Comparison of ENCODE assay signal across 8 cellular contexts in the genomic region with DNA sequence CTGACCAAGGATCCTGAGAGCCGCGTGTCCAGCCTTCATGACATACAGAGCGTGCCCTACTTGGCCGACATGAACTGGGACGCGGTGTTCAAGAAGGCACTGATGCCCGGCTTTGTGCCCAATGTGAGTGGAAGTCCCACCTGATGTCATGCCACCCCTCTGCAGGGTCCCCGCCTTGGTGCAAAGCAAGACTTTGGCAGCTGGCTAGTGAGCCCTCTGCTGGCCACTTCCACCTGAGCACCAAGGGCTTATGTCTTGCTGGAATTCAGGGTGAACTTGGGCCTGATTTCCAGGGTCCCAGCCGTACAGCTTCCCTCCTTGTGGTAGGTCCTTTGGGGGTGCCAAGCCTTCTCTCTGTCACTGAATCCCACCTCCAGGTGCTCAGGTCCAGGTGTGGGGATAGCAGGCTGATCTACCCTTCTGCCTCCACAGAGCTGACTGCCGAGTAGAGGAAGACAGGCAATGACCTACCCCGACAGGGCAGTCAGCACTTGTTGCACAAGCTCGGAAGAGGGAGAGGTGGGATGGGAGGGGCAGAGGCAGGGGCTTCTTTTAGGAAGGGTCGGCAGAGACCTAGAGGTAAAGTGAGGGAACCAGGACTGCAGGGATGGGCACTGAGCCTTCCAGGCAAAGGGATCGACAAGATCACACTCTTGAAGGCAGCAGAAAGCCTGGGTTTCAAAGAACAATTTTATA.
DNase-seq lines count a peak whose midpoint lies in the region; ATAC-seq, FAIRE-seq and TF ChIP-seq lines count a peak whose summit lies in the region.

No MANE protein-coding gene starts in this region.

- TF ChIP-seq CTCF in AG04450 (IDR thresholded peaks at IDR 0.05; ENCODE audit: low read depth, low read length) (peak; percentile 73), GM12875 (IDR thresholded peaks at IDR 0.05; ENCODE audit: borderline replicate concordance, insufficient read depth, low read depth, low read length) (peak; percentile 68; the same call in 1 of the 2 replicates), heart right ventricle (IDR thresholded peaks at IDR 0.05) (peak in 8 of 9 donors; percentile 8 to 54 (median 40))

- 71 to 73% methylated on average over 14 of the region's 14 CpGs for WGBS in heart right ventricle, 2 donors

- ATAC-seq in heart right ventricle (no peak), GM21381 (IDR thresholded peaks at IDR 0.05; ENCODE audit: unreplicated experiment) (no peak)

- H3K4me3 ChIP-seq in AG04450 (ENCODE audit: low read depth, low read length) (no peak overlapping the region), GM12875 (ENCODE audit: low read depth, low read length) (no peak overlapping the region), heart right ventricle (no peak overlapping the region)

- H3K4me1 ChIP-seq in heart right ventricle = no peaks in the 10 kb centered on the region

- H3K36me3 ChIP-seq in heart right ventricle = no peaks in the 10 kb centered on the region

- FAIRE-seq in urothelium cell line (lab: Jason Lieb, UNC) = no peak

- H3K27ac ChIP-seq in AG04450 (ENCODE audit: low read depth, low read length) = no peak overlapping the region
- H3K27ac ChIP-seq in heart right ventricle = no peak overlapping the region

- intact Hi-C loops in heart right ventricle (cut with DNase I) = loop anchor here in 3 of 10 donors (5.0 to 10.0 kb wide), 2 partner anchors 405 to 408 kb away; a partner anchor contains a TSS

- POLR2A ChIA-PET in AG04450 (lab: Yijun Ruan, JAX) = no interaction called here

- H3K27me3 ChIP-seq in AG04450 (ENCODE audit: control insufficient read depth, insufficient read depth, low read length) (no peaks in the 10 kb centered on the region), heart right ventricle (peaks cover 0 to 5% (median 0%) of the 10 kb centered on the region in 7 donors)

- DNase-seq in AG04450 (ENCODE audit: low read depth, low spot score) = peak; percentile 3
- DNase-seq in SW480 (ENCODE audit: low spot score) = peak; percentile 7
- DNase-seq in heart right ventricle = no peak
- DNase-seq in urothelium cell line (ENCODE audit: low spot score) = peak; percentile 44
- DNase-seq in activated naive CD4-positive, alpha-beta T cell (lab: John Stamatoyannopoulos, UW) = no peak
- no peak for DNase-seq in stimulated activated CD4-positive, alpha-beta T cell treated with anti-CD3 and anti-CD28 coated beads, Interleukin-1b, Interleukin-23, amount 100 ng/mL, for 48 hours

- H3K9me3 ChIP-seq in AG04450 (ENCODE audit: control insufficient read depth, insufficient read depth, low read length) (no peaks in the 10 kb centered on the region), heart right ventricle (no peaks in the 10 kb centered on the region)

- CTCF ChIA-PET in AG04450 (lab: Charles Lee) = interaction anchor here (0.7 to 1.8 kb wide), 6 partner anchors 61 to 466 kb away, joined by 3 to 13 read pairs (median 4); a partner anchor contains a TSS

Comparison
In these comparisons a context has a peak if more than half of its experiments do, and no peak if none do; other contexts are left out.
1. DNase-seq: peak in AG04450 (single experiment), SW480 (single experiment) and urothelium cell line (single experiment); none in heart right ventricle (0 of 2), activated naive CD4-positive, alpha-beta T cell (0 of 4) and stimulated activated CD4-positive, alpha-beta T cell treated with anti-CD3 and anti-CD28 coated beads, Interleukin-1b, Interleukin-23, amount 100 ng/mL, for 48 hours (single experiment).
2. Peak in every context shown above with its lines, with median percentiles within 50 percentile points of each other: CTCF ChIP-seq.